8 cellular contexts compared by ENCODE assay signal in genomic region chr21:25967566-25968438, GRCh38.
DNase-seq lines count a peak whose midpoint lies in the region; ATAC-seq and TF ChIP-seq lines count a peak whose summit lies in the region.

No MANE protein-coding gene starts in this region.

- no peak for TF ChIP-seq CTCF in esophagus muscularis mucosa (IDR thresholded peaks at IDR 0.05)

- DNase-seq in NOMO-1 treated with dmso at 0.1 percent for 144 hours (lab: John Stamatoyannopoulos, UW; ENCODE audit: unreplicated experiment) (peak; percentile 87), esophagus muscularis mucosa (ENCODE audit: extremely low spot score) (no peak), substantia nigra (lab: John Stamatoyannopoulos, UW) (no peak), NCI-H1092 treated with DMSO at 0.1 percent for 48 hours (lab: John Stamatoyannopoulos, UW) (no peak), NCI-H345 (lab: John Stamatoyannopoulos, UW) (no peak), SJCRH30 (no peak)

- H3K27me3 ChIP-seq in esophagus muscularis mucosa (no peaks in the 10 kb centered on the region), SJCRH30 (no peaks in the 10 kb centered on the region)

- intact Hi-C loops in esophagus muscularis mucosa (cut with DNase I), result no loop called here

- H3K27ac ChIP-seq in esophagus muscularis mucosa (replicated peaks in 1 of 4) (peak overlapping the region; percentile 2 to 45 (median 18)), substantia nigra (ENCODE audit: low read depth, low read length, poor library complexity, severe bottlenecking) (peak overlapping the region; percentile 95), SJCRH30 (no peak overlapping the region)

- TF ChIP-seq POLR2A in esophagus muscularis mucosa (IDR thresholded peaks at IDR 0.05; ENCODE audit: low read depth), result no peak

- no peak overlapping the region for H3K4me3 ChIP-seq in esophagus muscularis mucosa
- no peak overlapping the region for H3K4me3 ChIP-seq in SJCRH30

- peaks cover 0 to 11% (median 6%) of the 10 kb centered on the region in 4 donors for H3K4me1 ChIP-seq in esophagus muscularis mucosa
- H3K4me1 ChIP-seq in SJCRH30, result no peaks in the 10 kb centered on the region

- peak; percentile 94 for ATAC-seq in GM18861 (IDR thresholded peaks at IDR 0.05; ENCODE audit: unreplicated experiment)
- peak; percentile 99 for ATAC-seq in HG02678 (IDR thresholded peaks at IDR 0.05; ENCODE audit: unreplicated experiment)

- WGBS in esophagus muscularis mucosa, result 78% methylated on average over 6 of the region's 6 CpGs

- peaks cover 0 to 24% (median 7%) of the 10 kb centered on the region in 4 donors for H3K36me3 ChIP-seq in esophagus muscularis mucosa
- H3K36me3 ChIP-seq in SJCRH30, result peaks cover 74% of the 10 kb centered on the region

- H3K9me3 ChIP-seq in esophagus muscularis mucosa (no peaks in the 10 kb centered on the region), SJCRH30 (replicated peaks) (no peaks in the 10 kb centered on the region)

- no peak for TF ChIP-seq EP300 in esophagus muscularis mucosa (IDR thresholded peaks at IDR 0.05)
